ENCODE assay signal across 1 cellular context in genomic region chr13:44449999-44450821, GRCh38.
TF ChIP-seq lines count a peak whose summit lies in the region.

No MANE protein-coding gene starts in this region.

TF ChIP-seq in HepG2, 621 proteins besides CTCF, POLR2A, EP300 and RAD21 (continued from another document and continues in another):
- TF ChIP-seq HMGXB3 (CRISPR knock-in tag; IDR thresholded peaks at IDR 0.05; ENCODE audit: borderline replicate concordance) (no peak), TOE1 (CRISPR knock-in tag; IDR thresholded peaks at IDR 0.05) (no peak), ZNF563 (CRISPR knock-in tag; IDR thresholded peaks at IDR 0.05) (no peak), RXRB (CRISPR knock-in tag; IDR thresholded peaks at IDR 0.05; ENCODE audit: borderline replicate concordance) (no peak), NFKB2 (CRISPR knock-in tag; IDR thresholded peaks at IDR 0.05; ENCODE audit: borderline replicate concordance) (no peak), ZNF652 (CRISPR knock-in tag; IDR thresholded peaks at IDR 0.05; ENCODE audit: borderline replicate concordance, low read depth) (no peak), ATRX (CRISPR knock-in tag; IDR thresholded peaks at IDR 0.05; ENCODE audit: borderline replicate concordance) (no peak), POLR2AphosphoS2 (IDR thresholded peaks at IDR 0.05; ENCODE audit: low read depth, low read length) (no peak), ZNF784 (CRISPR knock-in tag; IDR thresholded peaks at IDR 0.05; ENCODE audit: borderline replicate concordance) (no peak), KAT2B (IDR thresholded peaks at IDR 0.05; ENCODE audit: borderline replicate concordance, low read depth, low read length) (no peak), AGO2 (optimal IDR thresholded peaks at IDR 0.05; ENCODE audit: low read depth, low read length) (no peak), ZNF776 (CRISPR knock-in tag; IDR thresholded peaks at IDR 0.05) (no peak), ZNF124 (CRISPR knock-in tag; IDR thresholded peaks at IDR 0.05) (no peak), ZNF232 (CRISPR knock-in tag; IDR thresholded peaks at IDR 0.05; ENCODE audit: borderline replicate concordance) (no peak; the same call in 1 of the 2 replicates), ZNF33B (CRISPR knock-in tag; IDR thresholded peaks at IDR 0.05) (0 out of 2 replicates have a peak, but pooled peaks have one; percentile 36), ZNF251 (CRISPR knock-in tag; IDR thresholded peaks at IDR 0.05) (no peak), HNF4G (IDR thresholded peaks at IDR 0.05; ENCODE audit: borderline replicate concordance, low read depth, low read length) (peak; percentile 82), HNF4G (CRISPR knock-in tag; IDR thresholded peaks at IDR 0.05; ENCODE audit: borderline replicate concordance, low read depth) (no peak), POGZ (CRISPR knock-in tag; IDR thresholded peaks at IDR 0.05) (peak; percentile 60; the same call in 1 of the 2 replicates), RBFOX2 (IDR thresholded peaks at IDR 0.05; ENCODE audit: low read depth, low read length) (no peak), CREM (IDR thresholded peaks at IDR 0.05) (peak; percentile 41; the same call in 1 of the 2 replicates), CREM (CRISPR knock-in tag; IDR thresholded peaks at IDR 0.05) (no peak), KDM5B (CRISPR knock-in tag; IDR thresholded peaks at IDR 0.05; ENCODE audit: borderline replicate concordance) (no peak), ZNF577 (CRISPR knock-in tag; IDR thresholded peaks at IDR 0.05; ENCODE audit: borderline replicate concordance, low read depth) (no peak), HOMEZ (CRISPR knock-in tag; IDR thresholded peaks at IDR 0.05; ENCODE audit: low read depth) (peak; percentile 45; the same call in 1 of the 2 replicates), ZXDC (CRISPR knock-in tag; IDR thresholded peaks at IDR 0.05) (no peak), NR3C1 (CRISPR knock-in tag; IDR thresholded peaks at IDR 0.05) (no peak), ETV5 (CRISPR knock-in tag; IDR thresholded peaks at IDR 0.05; ENCODE audit: borderline replicate concordance) (no peak), ZBTB8A (CRISPR knock-in tag; IDR thresholded peaks at IDR 0.05; ENCODE audit: borderline replicate concordance, low read depth) (no peak), MYPOP (CRISPR knock-in tag; IDR thresholded peaks at IDR 0.05) (no peak), ZNF24 (IDR thresholded peaks at IDR 0.05) (no peak), ZNF558 (CRISPR knock-in tag; IDR thresholded peaks at IDR 0.05; ENCODE audit: borderline replicate concordance) (no peak), GATAD2A (CRISPR knock-in tag; IDR thresholded peaks at IDR 0.05) (peak; percentile 74), CENPT (CRISPR knock-in tag; IDR thresholded peaks at IDR 0.05; ENCODE audit: low read depth) (no peak), ZNF362 (CRISPR knock-in tag; IDR thresholded peaks at IDR 0.05; ENCODE audit: borderline replicate concordance) (no peak), TCF7 (IDR thresholded peaks at IDR 0.05; ENCODE audit: low read depth) (0 out of 2 replicates have a peak, but pooled peaks have one; percentile 22), SYNCRIP (IDR thresholded peaks at IDR 0.05; ENCODE audit: insufficient read depth, low read depth, low read length) (no peak), ZBTB44 (CRISPR knock-in tag; IDR thresholded peaks at IDR 0.05) (no peak), KDM3A (CRISPR knock-in tag; IDR thresholded peaks at IDR 0.05; ENCODE audit: low read depth) (no peak), ZNF329 (CRISPR knock-in tag; IDR thresholded peaks at IDR 0.05; ENCODE audit: low read depth) (no peak), ATF4 (CRISPR knock-in tag; IDR thresholded peaks at IDR 0.05) (peak in 1 of 2 experiments; percentile 86; a peak in 2 of 4 replicates), SP2 (CRISPR knock-in tag; IDR thresholded peaks at IDR 0.05) (no peak), ZNF710 (CRISPR knock-in tag; IDR thresholded peaks at IDR 0.05; ENCODE audit: borderline replicate concordance) (no peak), TBX3 (IDR thresholded peaks at IDR 0.05; ENCODE audit: borderline replicate concordance) (no peak), MAX (IDR thresholded peaks at IDR 0.05) (peak; percentile 62), ZNF816 (CRISPR knock-in tag; IDR thresholded peaks at IDR 0.05; ENCODE audit: borderline replicate concordance) (no peak), ZNF605 (CRISPR knock-in tag; IDR thresholded peaks at IDR 0.05) (no peak), NCOA5 (CRISPR knock-in tag; IDR thresholded peaks at IDR 0.05) (no peak), MTERF4 (CRISPR knock-in tag; IDR thresholded peaks at IDR 0.05) (no peak), SRSF4 (IDR thresholded peaks at IDR 0.05; ENCODE audit: low read depth, low read length, poor library complexity, severe bottlenecking) (no peak)
